ENCODE assay signal across 9 cellular contexts in genomic region chr11:68269414-68270081, GRCh38. TPM values are rescaled to one million over a fixed set of nuclear protein-coding genes. Genes with fewer than 3 reads are reported as not detected.
A peak's percentile ranks its signal among the peaks of the same experiment; 100 is the strongest.
DNase-seq lines count a peak whose midpoint lies in the region; ATAC-seq and TF ChIP-seq lines count a peak whose summit lies in the region.
"Had no signal": no experiment of that assay in that cellular context is flagged by ENCODE, and none has a peak within 500 bp of the region (broad histone marks: within the 10 kb centered on the region; RNA-seq: fewer than 3 reads in every experiment).

No MANE protein-coding gene starts in this region.

- peak overlapping the region; percentile 93 for H3K23ac ChIP-seq in IMR-90 (ENCODE audit: low read depth, low read length)

- H2AFZ ChIP-seq in IMR-90 (replicated peaks; ENCODE audit: low read length, poor library complexity), result peak overlapping the region; percentile 78

- peaks cover 10% of the 10 kb centered on the region for H3K4me1 ChIP-seq in IMR-90 (ENCODE audit: control insufficient read depth, insufficient read depth, low read length)

- CTCF ChIA-PET in IMR-90 (lab: Yijun Ruan, JAX), result no interaction called here

- H2BK120ac ChIP-seq in IMR-90 (ENCODE audit: low read depth, low read length), result peak overlapping the region; percentile 52

- no peak for TF ChIP-seq POLR2A in IMR-90 (IDR thresholded peaks at IDR 0.05; ENCODE audit: low read depth, low read length)

- TF ChIP-seq CTCF in AG09309 (IDR thresholded peaks at IDR 0.05; ENCODE audit: control insufficient read depth, insufficient read depth, low read depth, low read length, missing control alignments), result no peak
- TF ChIP-seq CTCF in IMR-90 (conservative IDR thresholded peaks at IDR 0.05; ENCODE audit: low read depth, low read length), result no peak
- no peak for TF ChIP-seq CTCF in GM10266 (IDR thresholded peaks at IDR 0.05; ENCODE audit: control insufficient read depth, insufficient read depth, low read depth, missing control alignments)

- TF ChIP-seq RAD21 in IMR-90 (IDR thresholded peaks at IDR 0.05; ENCODE audit: low read length), result no peak

- peak overlapping the region; percentile 96 for H3K14ac ChIP-seq in IMR-90 (replicated peaks; ENCODE audit: low read depth, low read length)

- H3K27ac Mint-ChIP-seq in central memory CD8-positive, alpha-beta T cell (ENCODE audit: low read depth), result no peak overlapping the region
- H3K27ac Mint-ChIP-seq in naive thymus-derived CD8-positive, alpha-beta T cell, result peak overlapping the region in 6 of 10 donors; percentile 57 to 83 (median 70)

- peak overlapping the region; percentile 92 for H3K4me3 Mint-ChIP-seq in central memory CD8-positive, alpha-beta T cell
- H3K4me3 Mint-ChIP-seq in naive thymus-derived CD8-positive, alpha-beta T cell, result peak overlapping the region in 6 of 10 donors; percentile 6 to 68 (median 53)

- peak; percentile 58 for ATAC-seq in IMR-90 (ENCODE audit: low read depth)
- no peak for ATAC-seq in central memory CD8-positive, alpha-beta T cell (replicated peaks; ENCODE audit: extremely low read depth, poor library complexity, severe bottlenecking)
- no peak for ATAC-seq in naive thymus-derived CD8-positive, alpha-beta T cell

- H4K5ac ChIP-seq in IMR-90 (ENCODE audit: low read depth, low read length), result no peak overlapping the region

- in situ Hi-C loops in IMR-90 (cut with MboI; ENCODE audit: low sequenced_read_pairs), result loop anchor here (5.0 kb wide), 1 partner anchor 113 kb away; no protein-coding TSS in a partner anchor

- peak overlapping the region; percentile 29; the same call in 1 of the 2 replicates for H2BK20ac ChIP-seq in IMR-90 (ENCODE audit: low read depth, low read length)

- peak overlapping the region; percentile 93 for H3K4ac ChIP-seq in IMR-90 (ENCODE audit: low read depth, low read length)

- H2BK15ac ChIP-seq in IMR-90 (ENCODE audit: low read depth, low read length), result peak overlapping the region; percentile 73; the same call in 1 of the 3 replicates

- dilution Hi-C loops in IMR-90 (cut with HindIII; ENCODE audit: low sequenced_read_pairs, unreplicated experiment), result no loop called here

- POLR2A ChIA-PET in IMR-90 (lab: Charles Lee; ENCODE audit: unreplicated experiment), result interaction anchor here (0.5 kb wide), 1 partner anchor 37 kb away, joined by 8 read pairs; no protein-coding TSS in a partner anchor
- POLR2A ChIA-PET in naive thymus-derived CD8-positive, alpha-beta T cell (lab: Charles Lee), result no interaction called here

- no peaks in the 10 kb centered on the region for H3K27me3 Mint-ChIP-seq in central memory CD8-positive, alpha-beta T cell
- H3K27me3 Mint-ChIP-seq in naive thymus-derived CD8-positive, alpha-beta T cell, result no peaks in the 10 kb centered on the region

- H3K4me2 ChIP-seq in IMR-90 (ENCODE audit: low read depth, low read length), result peak overlapping the region; percentile 66

- H2AK9ac ChIP-seq in IMR-90 (replicated peaks; ENCODE audit: low read depth, low read length, poor library complexity), result peak overlapping the region; percentile 90

- peak overlapping the region; percentile 35 for H4K91ac ChIP-seq in IMR-90 (ENCODE audit: insufficient read depth, low read depth, low read length)

- no peak overlapping the region for H3K18ac ChIP-seq in IMR-90 (ENCODE audit: low read depth, low read length)

- no peaks in the 10 kb centered on the region for H3K9me3 ChIP-seq in IMR-90 (ENCODE audit: control insufficient read depth, insufficient read depth, low read length)

- no peaks in the 10 kb centered on the region for H3K9me3 Mint-ChIP-seq in central memory CD8-positive, alpha-beta T cell
- no peaks in the 10 kb centered on the region for H3K9me3 Mint-ChIP-seq in naive thymus-derived CD8-positive, alpha-beta T cell

- H3K9ac ChIP-seq in IMR-90 (ENCODE audit: low read depth, low read length), result peak overlapping the region; percentile 25; the same call in 1 of the 2 replicates

- peak; percentile 41 for DNase-seq in AG09309 (ENCODE audit: low read depth)
- DNase-seq in IMR-90, result peak; percentile 92
- DNase-seq in central memory CD8-positive, alpha-beta T cell (ENCODE audit: low spot score in 2 of 2), result no peak
- DNase-seq in naive thymus-derived CD8-positive, alpha-beta T cell, result no peak
- DNase-seq in GM10266 (ENCODE audit: extremely low spot score), result no peak
- DNase-seq in amygdala (lab: John Stamatoyannopoulos, UW), result no peak
- no peak for DNase-seq in NCI-H2029 treated with DMSO at 0.1 percent for 48 hours (lab: John Stamatoyannopoulos, UW)
- DNase-seq in nucleus accumbens (lab: John Stamatoyannopoulos, UW), result no peak
- DNase-seq: NCI-H446 had no signal

- peaks cover 52% of the 10 kb centered on the region for H4K20me1 ChIP-seq in IMR-90 (ENCODE audit: insufficient read depth, low read length)

- 43% methylated on average over 6 of the region's 10 CpGs; no CpG with 5 or more reads in 1 of the 2 experiments for WGBS in IMR-90 (ENCODE audit: extremely low coverage in 2 of 2, insufficient read length in 1 of 2), 2 experiments

- peaks cover 30% of the 10 kb centered on the region for H3K9me1 ChIP-seq in IMR-90 (ENCODE audit: insufficient read depth, low read length)

- H3K4me3 ChIP-seq in AG09309 (ENCODE audit: control insufficient read depth, low read depth, low read length) (peak overlapping the region; percentile 5), IMR-90 (ENCODE audit: insufficient read depth, low read depth, low read length) (peak overlapping the region; percentile 1; the same call in 1 of the 2 replicates)

- peak overlapping the region; percentile 56 for H3K27ac ChIP-seq in IMR-90 (ENCODE audit: insufficient read depth, low read length)

- H3K56ac ChIP-seq in IMR-90 (ENCODE audit: extremely low read depth, insufficient read depth, low read length), result peak overlapping the region; percentile 24; the same call in 1 of the 2 replicates

- intact Hi-C loops in IMR-90 (cut with micrococcal nuclease), result no loop called here

- peaks cover 20% of the 10 kb centered on the region for H3K36me3 Mint-ChIP-seq in central memory CD8-positive, alpha-beta T cell (ENCODE audit: insufficient read depth)
- peaks cover 0 to 25% (median 3%) of the 10 kb centered on the region in 3 donors for H3K36me3 Mint-ChIP-seq in naive thymus-derived CD8-positive, alpha-beta T cell

- H2AK5ac ChIP-seq in IMR-90 (ENCODE audit: low read depth, low read length), result peak overlapping the region; percentile 97

- H3K4me1 Mint-ChIP-seq in central memory CD8-positive, alpha-beta T cell, result peaks cover 40% of the 10 kb centered on the region
- peaks cover 22 to 73% (median 43%) of the 10 kb centered on the region in 4 donors for H3K4me1 Mint-ChIP-seq in naive thymus-derived CD8-positive, alpha-beta T cell

- peak overlapping the region; percentile 80 for H2BK5ac ChIP-seq in IMR-90 (ENCODE audit: low read depth, low read length, poor library complexity, severe bottlenecking)

- no peaks in the 10 kb centered on the region for H3K27me3 ChIP-seq in IMR-90 (ENCODE audit: control insufficient read depth, insufficient read depth, low read length)

- H4K8ac ChIP-seq in IMR-90 (ENCODE audit: low read depth in 2 of 2, low read length in 2 of 2), result peak overlapping the region in 1 of 2 experiments; percentile 74; a peak in 2 of 4 replicates

- H3K36me3 ChIP-seq in IMR-90 (ENCODE audit: control insufficient read depth, insufficient read depth, low read length), result peaks cover 31% of the 10 kb centered on the region

- no TSS peak for BruUV-seq in IMR-90 (replicated peaks; lab: Mats Ljungman, UMichigan)

- H3K79me1 ChIP-seq in IMR-90 (ENCODE audit: low read depth in 1 of 2, low read length in 2 of 2), result peaks cover 29 to 73% of the 10 kb centered on the region in 2 experiments

TF ChIP-seq in IMR-90, 13 proteins besides CTCF, POLR2A, EP300 and RAD21 (continues in another document):
- TF ChIP-seq USF2 (IDR thresholded peaks at IDR 0.05; ENCODE audit: low read depth, low read length), result no peak
- TF ChIP-seq RFX5 (IDR thresholded peaks at IDR 0.05; ENCODE audit: low read depth, low read length), result no peak
- peak; percentile 57; the same call in 1 of the 2 replicates for TF ChIP-seq MXI1 (IDR thresholded peaks at IDR 0.05; ENCODE audit: borderline replicate concordance, low read depth, low read length)
- TF ChIP-seq CHD1 (IDR thresholded peaks at IDR 0.05; ENCODE audit: low read depth, low read length), result no peak
- TF ChIP-seq RCOR1 (IDR thresholded peaks at IDR 0.05; ENCODE audit: insufficient replicate concordance, low read length), result no peak
- TF ChIP-seq FOS (IDR thresholded peaks at IDR 0.05; ENCODE audit: low read depth, low read length), result 0 out of 2 replicates have a peak, but pooled peaks have one; percentile 7
- TF ChIP-seq MAFK (IDR thresholded peaks at IDR 0.05; ENCODE audit: low read depth, low read length), result no peak
- no peak for TF ChIP-seq BHLHE40 (IDR thresholded peaks at IDR 0.05; ENCODE audit: low read depth, low read length)
- TF ChIP-seq CEBPB (IDR thresholded peaks at IDR 0.05; ENCODE audit: low read depth, low read length), result no peak

RNA-seq across cellular contexts. Expression of gene C11orf24, which starts 2.2 kb away (rescaled TPM):
- total RNA-seq in IMR-90 (2012; rRNA removed), result 41.1 and 42.5 TPM in 2 replicates
- 135 and 171 TPM in 2 replicates for polyA plus RNA-seq in IMR-90 (2012; rRNA removed)
- polyA plus RNA-seq in IMR-90 (2012; cell fraction: cytosol; rRNA removed), result 83.7 and 163 TPM in 2 replicates
- polyA plus RNA-seq in IMR-90 (2012; cell fraction: nucleus; rRNA removed; ENCODE audit: low replicate concordance), result 86.3 and 141 TPM in 2 replicates
- total RNA-seq in naive thymus-derived CD8-positive, alpha-beta T cell, result 10 to 100 TPM; 17.9 to 19.4 TPM
- polyA plus RNA-seq in naive thymus-derived CD8-positive, alpha-beta T cell, result 10 to 100 TPM in 1 of 3 donors, 1 to 10 TPM in 2; 6.1 to 10.4 (median 6.6) TPM

RNA-seq across cellular contexts. Expression of gene LRP5, which starts 42.8 kb away (rescaled TPM):
- 10.4 and 11.1 TPM in 2 replicates for total RNA-seq in IMR-90 (2012; rRNA removed)
- 15.0 and 19.0 TPM in 2 replicates for polyA plus RNA-seq in IMR-90 (2012; rRNA removed)
- polyA plus RNA-seq in IMR-90 (2012; cell fraction: cytosol; rRNA removed), result 12.0 and 21.8 TPM in 2 replicates
- polyA plus RNA-seq in IMR-90 (2012; cell fraction: nucleus; rRNA removed; ENCODE audit: low replicate concordance), result 13.9 and 32.5 TPM in 2 replicates
- total RNA-seq in naive thymus-derived CD8-positive, alpha-beta T cell, result 1 to 10 TPM; 3.0 to 3.6 TPM
- polyA plus RNA-seq in naive thymus-derived CD8-positive, alpha-beta T cell, result 1 to 10 TPM in 2 of 3 donors, under 1 TPM in 1; 0.19 to 1.4 (median 1.4) TPM

RNA-seq across cellular contexts. Expression of gene KMT5B, which starts 56.5 kb away (rescaled TPM):
- 13.4 and 26.1 TPM in 2 replicates for total RNA-seq in IMR-90 (2012; rRNA removed)
- polyA plus RNA-seq in IMR-90 (2012; rRNA removed), result 9.6 and 11.2 TPM in 2 replicates
- polyA plus RNA-seq in IMR-90 (2012; cell fraction: cytosol; rRNA removed), result 2.9 and 4.4 TPM in 2 replicates
- polyA plus RNA-seq in IMR-90 (2012; cell fraction: nucleus; rRNA removed; ENCODE audit: low replicate concordance), result 5.9 and 30.5 TPM in 2 replicates
- 10 to 100 TPM; 55.0 to 56.0 TPM for total RNA-seq in naive thymus-derived CD8-positive, alpha-beta T cell
- 10 to 100 TPM; 31.5 to 41.8 (median 38.9) TPM for polyA plus RNA-seq in naive thymus-derived CD8-positive, alpha-beta T cell

Comparison
In these comparisons a context has a peak if more than half of its experiments do, and no peak if none do; other contexts are left out.
1. DNase-seq: peak in AG09309 (single experiment) and IMR-90 (single experiment); none in central memory CD8-positive, alpha-beta T cell (0 of 2), naive thymus-derived CD8-positive, alpha-beta T cell (0 of 10), GM10266 (single experiment), amygdala (0 of 56), NCI-H2029 treated with DMSO at 0.1 percent for 48 hours (single experiment) and nucleus accumbens (0 of 56).